Comparison of ENCODE assay signal across 1 cellular context in genomic region chr14:74348735-74349463, GRCh38.
TF ChIP-seq lines count a peak whose summit lies in the region.

No MANE protein-coding gene starts in this region.

TF ChIP-seq in GM12891, 5 proteins besides CTCF, POLR2A, EP300 and RAD21:
- TF ChIP-seq SPI1 (IDR thresholded peaks at IDR 0.05; ENCODE audit: low read depth, low read length), result no peak
- TF ChIP-seq PAX5 (IDR thresholded peaks at IDR 0.05; ENCODE audit: insufficient read depth, low read length, severe bottlenecking), result no peak
- TF ChIP-seq POLR2AphosphoS5 (IDR thresholded peaks at IDR 0.05; ENCODE audit: low read depth, low read length), result no peak
- TF ChIP-seq POU2F2 (IDR thresholded peaks at IDR 0.05; ENCODE audit: low read depth, low read length), result no peak
- no peak for TF ChIP-seq TAF1 (IDR thresholded peaks at IDR 0.05; ENCODE audit: low read depth, low read length)
TF ChIP-seq in GM12891: peak in this region for 0.
